In genomic region chr6:15272562-15272961, GRCh38 we compare ENCODE assay signal across 18 cellular contexts.
"Had no signal": no experiment of that assay in that cellular context is flagged by ENCODE, and none has a peak within 500 bp of the region (broad histone marks: within the 10 kb centered on the region; RNA-seq: fewer than 3 reads in every experiment).

No MANE protein-coding gene starts in this region.

- H3K9me2 ChIP-seq: SK-N-SH had no signal

- H3K9me3 ChIP-seq: SK-N-SH had no signal

- DNase-seq: IMR-90, Kasumi-1, MM.1S, NCI-H1092 treated with DMSO at 0.1 percent for 48 hours, NCI-H1436, NCI-H187, NCI-H2029, NCI-H2081 treated with DMSO at 0.1 percent for 48 hours, NCI-H2171, NCI-H345, NCI-H446 treated with DMSO at 0.1 percent for 48 hours, NCI-H524, NCI-H526 treated with DMSO at 0.1 percent for 48 hours, NCI-H748 treated with DMSO at 0.1 percent for 48 hours, SHP77, SK-N-SH, SW 1271 had no signal

- H3K27ac ChIP-seq: KMS-11 had no signal

- H3K4me2 ChIP-seq: KMS-11, SK-N-SH had no signal
